ENCODE assay signal across 8 cellular contexts in the genomic region with DNA sequence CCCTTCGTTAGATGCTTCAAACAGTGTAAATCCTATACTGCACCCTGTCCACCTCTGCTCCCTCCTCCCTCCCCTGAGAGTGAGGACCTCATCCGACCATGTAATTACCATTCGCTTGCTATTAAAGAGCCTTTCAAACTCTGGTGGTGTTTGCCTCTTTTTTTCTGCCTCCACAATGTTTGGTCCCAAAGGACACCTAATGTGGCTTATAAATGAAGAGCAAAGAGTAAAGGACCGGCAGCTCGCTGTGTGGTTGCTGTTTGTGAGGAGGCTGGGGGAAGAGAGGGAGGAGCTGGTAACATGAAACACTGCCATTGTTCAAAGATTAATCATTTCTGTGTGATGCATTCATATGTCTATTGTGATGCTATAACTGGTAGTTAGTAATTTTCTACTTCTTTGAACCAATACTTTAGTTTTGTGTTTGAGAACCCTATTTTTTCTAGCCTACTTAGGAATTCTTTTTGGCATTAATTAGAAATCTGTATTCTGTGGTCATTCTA. TPM values are rescaled to one million over a fixed set of nuclear protein-coding genes. Genes with fewer than 3 reads are reported as not detected.
A peak's percentile ranks its signal among the peaks of the same experiment; 100 is the strongest.
DNase-seq lines count a peak whose midpoint lies in the region; ATAC-seq and TF ChIP-seq lines count a peak whose summit lies in the region.

No MANE protein-coding gene starts in this region.

- H3K27ac ChIP-seq in OCI-LY3 (ENCODE audit: low read length), result peak overlapping the region; percentile 93
- peak overlapping the region; percentile 64 for H3K27ac ChIP-seq in endodermal cell (ENCODE audit: low read depth, low read length)

- H2AFZ ChIP-seq in OCI-LY3 (ENCODE audit: low read depth, low read length), result peak overlapping the region; percentile 50; the same call in 1 of the 2 replicates

- H3K27ac Mint-ChIP-seq in endodermal cell, result no peak overlapping the region

- peaks cover under 1% of the 10 kb centered on the region for H3K36me3 Mint-ChIP-seq in endodermal cell (ENCODE audit: low read depth)

- no peaks in the 10 kb centered on the region for H4K20me1 ChIP-seq in OCI-LY3 (ENCODE audit: insufficient read depth, low read length)

- peaks cover 60% of the 10 kb centered on the region for H3K4me1 ChIP-seq in OCI-LY3 (ENCODE audit: low read length)
- no peaks in the 10 kb centered on the region for H3K4me1 ChIP-seq in endodermal cell (ENCODE audit: control insufficient read depth, insufficient read depth, low read length)

- DNase-seq in DMS79 treated with DMSO at 0.1 percent for 48 hours (lab: John Stamatoyannopoulos, UW) (peak; percentile 92), endodermal cell (no peak), skeletal muscle cell (ENCODE audit: low read depth) (peak; percentile 60), NCI-H524 (lab: John Stamatoyannopoulos, UW) (no peak), SK-N-DZ (ENCODE audit: low spot score) (no peak)
- DNase-seq in activated CD8-positive, alpha-beta memory T cell treated with anti-CD3 and anti-CD28 coated beads, Interleukin-2, amount 50 U/mL, for 4 hours, result no peak

- H3K27me3 Mint-ChIP-seq in endodermal cell (ENCODE audit: insufficient read depth), result peaks cover 11% of the 10 kb centered on the region

- H3K4me3 ChIP-seq in OCI-LY3 (ENCODE audit: low read length) (peak overlapping the region; percentile 65), endodermal cell (ENCODE audit: low read length) (no peak overlapping the region), skeletal muscle cell (ENCODE audit: low read depth, low read length) (peak overlapping the region; percentile 14)

- TF ChIP-seq CTCF in OCI-LY3 (IDR thresholded peaks at IDR 0.05; ENCODE audit: low read depth, low read length) (no peak), endodermal cell (conservative IDR thresholded peaks at IDR 0.05) (no peak)

- no peaks in the 10 kb centered on the region for H3K9me3 Mint-ChIP-seq in endodermal cell

- H3K9me3 ChIP-seq in OCI-LY3 (ENCODE audit: insufficient read depth, low read length), result no peaks in the 10 kb centered on the region
- no peaks in the 10 kb centered on the region for H3K9me3 ChIP-seq in endodermal cell (ENCODE audit: control insufficient read depth, low read length)

- H3K79me2 ChIP-seq in OCI-LY3 (ENCODE audit: low read length), result no peaks in the 10 kb centered on the region

- no peak overlapping the region for H3K4me3 Mint-ChIP-seq in endodermal cell

- H3K36me3 ChIP-seq in OCI-LY3 (replicated peaks; ENCODE audit: low read depth, low read length) (no peaks in the 10 kb centered on the region), endodermal cell (ENCODE audit: control insufficient read depth, insufficient read depth, low read length) (no peaks in the 10 kb centered on the region)

- H3K9ac ChIP-seq in OCI-LY3 (ENCODE audit: low read length), result peak overlapping the region; percentile 67
- H3K9ac ChIP-seq in endodermal cell (ENCODE audit: extremely low read depth, low read length, poor library complexity, severe bottlenecking), result no peak overlapping the region

- 25 to 42% methylated on average over 4 to 5 of the region's 5 CpGs for WGBS in endodermal cell (ENCODE audit: insufficient coverage in 1 of 2, insufficient read length in 1 of 2), 2 experiments

- H3K4me2 ChIP-seq in OCI-LY3 (ENCODE audit: low read length), result peak overlapping the region; percentile 95

- H3K27me3 ChIP-seq in OCI-LY3 (ENCODE audit: low read depth, low read length), result no peaks in the 10 kb centered on the region
- peaks cover 4% of the 10 kb centered on the region for H3K27me3 ChIP-seq in endodermal cell (ENCODE audit: control insufficient read depth, insufficient read depth, low read length, poor library complexity, severe bottlenecking)

- H3K4me1 Mint-ChIP-seq in endodermal cell, result peaks cover 24% of the 10 kb centered on the region

- ATAC-seq in HG02981 (IDR thresholded peaks at IDR 0.05; ENCODE audit: unreplicated experiment), result peak; percentile 27

RNA-seq across cellular contexts. Expression of gene MTURN, which starts 27.9 kb away (rescaled TPM):
- total RNA-seq in endodermal cell, result 10 to 100 TPM; 11.2 to 12.1 TPM
- polyA plus RNA-seq in endodermal cell (2013, experiment 1 of 2), result 11.9 TPM
- polyA plus RNA-seq in endodermal cell (2013, experiment 2 of 2), result 10.0 TPM
- 21.0 and 26.3 TPM in 2 replicates for polyA plus RNA-seq in SK-N-DZ (2014; cell fraction: cytosol; rRNA removed)
- polyA plus RNA-seq in SK-N-DZ (2014; cell fraction: nucleus; rRNA removed), result 26.4 and 27.1 TPM in 2 replicates

Comparison
In these comparisons a context has a peak if more than half of its experiments do, and no peak if none do; other contexts are left out.
1. DNase-seq: peak in DMS79 treated with DMSO at 0.1 percent for 48 hours (single experiment) and skeletal muscle cell (single experiment); none in endodermal cell (single experiment), NCI-H524 (0 of 2), activated CD8-positive, alpha-beta memory T cell treated with anti-CD3 and anti-CD28 coated beads, Interleukin-2, amount 50 U/mL, for 4 hours (single experiment) and SK-N-DZ (single experiment).